ENCODE assay signal across 7 cellular contexts in the genomic region with DNA sequence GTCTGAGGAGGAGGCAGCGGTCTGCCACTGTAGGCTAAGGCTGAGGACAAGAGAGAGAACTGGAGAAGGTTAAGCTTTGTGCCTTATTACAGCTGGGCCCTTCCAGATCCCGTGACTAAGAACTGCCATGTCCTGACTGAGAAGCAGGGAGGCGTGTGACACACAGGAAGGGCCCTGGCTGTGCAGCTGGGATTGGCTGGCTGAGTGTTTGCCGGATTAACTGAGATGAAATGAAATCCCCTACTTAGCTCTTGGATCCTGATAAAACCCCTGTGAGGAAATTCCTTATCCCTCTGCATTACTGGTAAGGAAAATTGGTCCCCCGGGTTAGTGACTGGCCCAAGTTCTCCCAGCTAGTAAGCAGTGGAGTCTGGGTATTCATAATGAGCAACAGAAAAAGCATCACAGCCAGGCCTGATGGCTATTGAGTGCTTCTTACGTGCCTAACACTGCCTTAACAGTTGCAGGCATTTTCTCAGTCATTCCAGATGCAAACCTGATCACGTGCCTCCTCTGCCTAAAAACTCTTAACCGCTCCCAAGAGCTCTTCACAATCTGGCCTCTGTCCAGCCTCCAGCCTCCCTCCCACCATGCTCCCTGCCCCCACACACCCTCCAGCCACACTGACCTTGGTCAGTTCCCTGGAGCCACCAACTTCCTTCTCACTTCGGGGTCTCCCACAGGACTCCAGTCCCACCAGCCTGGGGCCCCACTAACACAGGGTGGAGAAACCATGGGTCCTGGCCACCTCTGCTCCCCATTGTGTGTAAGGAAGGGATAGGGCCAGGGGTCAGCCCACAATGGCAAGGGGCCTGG. TPM values are rescaled to one million over a fixed set of nuclear protein-coding genes. Genes with fewer than 3 reads are reported as not detected.
DNase-seq lines count a peak whose midpoint lies in the region; ATAC-seq and TF ChIP-seq lines count a peak whose summit lies in the region.

No MANE protein-coding gene starts in this region.

- H3K27me3 ChIP-seq in left lung (no peaks in the 10 kb centered on the region), thyroid gland (no peaks in the 10 kb centered on the region)

- H3K4me3 ChIP-seq in left lung (no peak overlapping the region), thyroid gland (replicated peaks in 1 of 3) (no peak overlapping the region)

- TF ChIP-seq POLR2A in thyroid gland (IDR thresholded peaks at IDR 0.05), result no peak

- peak; percentile 9 for DNase-seq in NCI-H187 treated with DMSO at 0.1 percent for 48 hours (lab: John Stamatoyannopoulos, UW)
- peak in 20 of 61 donors; percentile 9 to 48 (median 30) for DNase-seq in caudate nucleus (lab: John Stamatoyannopoulos, UW)
- peak in 1 of 2 donors; percentile 81 for DNase-seq in left lung
- DNase-seq in thyroid gland, result peak; percentile 85 to 90
- DNase-seq in activated CD4-positive, alpha-beta T cell treated with anti-CD3 and anti-CD28 coated beads for 4 hours, result no peak

- H3K9me3 ChIP-seq in left lung, result no peaks in the 10 kb centered on the region
- no peaks in the 10 kb centered on the region for H3K9me3 ChIP-seq in thyroid gland

- WGBS in thyroid gland, 2 donors, result 29 to 32% methylated on average over 9 of the region's 9 CpGs

- intact Hi-C loops in left lung (cut with DNase I) (no loop called here), thyroid gland (cut with DNase I) (no loop called here)

- H3K36me3 ChIP-seq in left lung (peaks cover 0 to 15% of the 10 kb centered on the region in 2 donors), thyroid gland (no peaks in the 10 kb centered on the region)

- no peak for TF ChIP-seq CTCF in left lung (IDR thresholded peaks at IDR 0.05)
- no peak for TF ChIP-seq CTCF in thyroid gland (IDR thresholded peaks at IDR 0.05)

- peak; percentile 78 for ATAC-seq in left lung
- ATAC-seq in GM18517 (IDR thresholded peaks at IDR 0.05; ENCODE audit: unreplicated experiment), result no peak
- ATAC-seq in HG02884 (IDR thresholded peaks at IDR 0.05; ENCODE audit: unreplicated experiment), result no peak

- peaks cover 35 to 76% of the 10 kb centered on the region in 2 donors for H3K4me1 ChIP-seq in left lung
- H3K4me1 ChIP-seq in thyroid gland, result peaks cover 15 to 35% of the 10 kb centered on the region in 2 donors

- peak overlapping the region; percentile 65 for H3K27ac ChIP-seq in caudate nucleus (ENCODE audit: low read depth, low read length)
- H3K27ac ChIP-seq in left lung, result peak overlapping the region; percentile 79 to 84
- peak overlapping the region; percentile 71 to 88 (median 80) for H3K27ac ChIP-seq in thyroid gland

RNA-seq across cellular contexts. Expression of a gene that starts 37.8 kb away (rescaled TPM):
- total RNA-seq in left lung (100 to 1,000 TPM; 112 to 150 TPM), thyroid gland (10 to 100 TPM; 15.7 to 44.7 (median 27.7) TPM)

Comparison
In these comparisons a context has a peak if more than half of its experiments do, and no peak if none do; other contexts are left out.
1. DNase-seq: peak in NCI-H187 treated with DMSO at 0.1 percent for 48 hours (single experiment) and thyroid gland (2 of 2); none in activated CD4-positive, alpha-beta T cell treated with anti-CD3 and anti-CD28 coated beads for 4 hours (0 of 2).
2. Peak in every context shown above with its lines, with median percentiles within 50 percentile points of each other: H3K27ac ChIP-seq.